ENCODE assay signal across 16 cellular contexts in the genomic region with DNA sequence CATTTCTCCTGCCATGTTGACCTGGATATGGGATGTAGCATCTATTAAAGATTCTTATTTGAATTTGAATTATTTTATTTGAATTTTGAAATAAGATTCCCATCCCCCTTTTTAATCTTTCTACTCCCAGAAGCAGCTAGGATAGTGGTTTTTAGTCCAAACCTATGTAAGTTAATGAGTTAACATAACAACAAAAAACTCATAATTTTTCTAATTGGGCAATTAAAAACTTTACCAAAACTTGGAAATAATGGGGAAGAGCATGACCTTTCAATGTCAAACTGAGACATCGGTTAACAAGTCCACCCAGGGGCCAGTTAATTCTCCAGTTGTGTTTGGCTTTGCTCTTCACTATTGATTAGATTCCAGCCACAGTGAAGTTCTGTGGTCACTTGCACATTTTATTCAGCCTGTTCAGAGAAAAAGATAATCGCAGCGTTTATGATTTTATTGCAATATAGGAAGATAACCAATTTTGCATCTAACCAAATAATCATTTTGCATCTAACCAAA. TPM values are rescaled to one million over a fixed set of nuclear protein-coding genes. Genes with fewer than 3 reads are reported as not detected.
DNase-seq lines count a peak whose midpoint lies in the region; ATAC-seq, FAIRE-seq and TF ChIP-seq lines count a peak whose summit lies in the region.
"Had no signal": no experiment of that assay in that cellular context is flagged by ENCODE, and none has a peak within 500 bp of the region (broad histone marks: within the 10 kb centered on the region; RNA-seq: fewer than 3 reads in every experiment).

No MANE protein-coding gene starts in this region.

- peak overlapping the region in 6 of 10 donors; percentile 58 to 77 (median 72) for H3K4me3 ChIP-seq in heart right ventricle
- H3K4me3 ChIP-seq in psoas muscle, result peak overlapping the region; percentile 77
- peak overlapping the region; percentile 65 to 80 for H3K4me3 ChIP-seq in vagina

- peaks cover 9% of the 10 kb centered on the region for H3K4me1 Mint-ChIP-seq in glutamatergic neuron (ENCODE audit: low read depth, unreplicated experiment)

- H3K27ac Mint-ChIP-seq in glutamatergic neuron (ENCODE audit: unreplicated experiment), result no peak overlapping the region
- H3K27ac Mint-ChIP-seq: memory B cell; stimulated activated memory B cell treated with anti-CD40 and anti-IgM and Interleukin-4, amounts not matched to agents 10 μg/mL and 1 μg/mL and 100 μg/mL, for 72 hours had no signal

- TF ChIP-seq POLR2A in vagina (IDR thresholded peaks at IDR 0.05), result no peak

- DNase-seq in heart right ventricle, result no peak
- no peak for DNase-seq in left cardiac atrium
- DNase-seq in glutamatergic neuron, result no peak
- no peak for DNase-seq in psoas muscle
- DNase-seq in vagina (ENCODE audit: extremely low spot score in 2 of 2), result no peak
- DNase-seq in urothelium cell line (ENCODE audit: low spot score), result no peak
- DNase-seq in activated naive CD4-positive, alpha-beta T cell treated with anti-CD3 and anti-CD28 coated beads, Interleukin-2, amount 50 U/mL, for 16 hours, result no peak
- no peak for DNase-seq in cortex of kidney (lab: John Stamatoyannopoulos, UW)
- DNase-seq: activated naive CD4-positive, alpha-beta T cell treated with Interleukin-2 at 50 U/mL for 16 hours; HCEC 1CT; stimulated activated CD4-positive, alpha-beta T cell treated with anti-CD3 and anti-CD28 coated beads, Interleukin-4, amount 100 ng/mL, for 24 hours had no signal

- H3K27ac ChIP-seq in heart right ventricle (peak overlapping the region in 6 of 10 donors; percentile 83 to 94 (median 91)), psoas muscle (peak overlapping the region; percentile 90), vagina (peak overlapping the region; percentile 88)
- H3K27ac ChIP-seq: cardiac muscle cell had no signal

- no peak for TF ChIP-seq CTCF in heart right ventricle (IDR thresholded peaks at IDR 0.05)
- no peak for TF ChIP-seq CTCF in glutamatergic neuron (IDR thresholded peaks at IDR 0.05; ENCODE audit: partially characterized antibody, unreplicated experiment)
- no peak for TF ChIP-seq CTCF in psoas muscle (IDR thresholded peaks at IDR 0.05)
- TF ChIP-seq CTCF in vagina (IDR thresholded peaks at IDR 0.05), result no peak

- H3K9me3 ChIP-seq in heart right ventricle (no peaks in the 10 kb centered on the region), psoas muscle (no peaks in the 10 kb centered on the region), vagina (no peaks in the 10 kb centered on the region)

- no peaks in the 10 kb centered on the region for H3K36me3 ChIP-seq in heart right ventricle
- H3K36me3 ChIP-seq in psoas muscle (ENCODE audit: insufficient read depth in 1 of 2, low read depth in 1 of 2), result no peaks in the 10 kb centered on the region
- no peaks in the 10 kb centered on the region for H3K36me3 ChIP-seq in vagina
- H3K36me3 ChIP-seq: cardiac muscle cell had no signal

- H3K27me3 ChIP-seq in heart right ventricle (peaks cover 0 to 7% (median 0%) of the 10 kb centered on the region in 7 donors), psoas muscle (ENCODE audit: insufficient read depth in 3 of 3, low read length in 2 of 3) (no peaks in the 10 kb centered on the region), vagina (no peaks in the 10 kb centered on the region)

- H3K9me3 Mint-ChIP-seq in glutamatergic neuron (ENCODE audit: unreplicated experiment), result peaks cover 3% of the 10 kb centered on the region
- H3K9me3 Mint-ChIP-seq: memory B cell; stimulated activated memory B cell treated with anti-CD40 and anti-IgM and Interleukin-4, amounts not matched to agents 10 μg/mL and 1 μg/mL and 100 μg/mL, for 72 hours had no signal

- intact Hi-C loops in heart right ventricle (cut with DNase I), result loop anchor here in 4 of 10 donors (2.0 to 10.0 kb wide), 6 partner anchors 49 to 171 kb away; no protein-coding TSS in a partner anchor
- intact Hi-C loops in left cardiac atrium (cut with DNase I), result no loop called here
- intact Hi-C loops in psoas muscle (cut with DNase I), result loop anchor here (2.0 to 5.0 kb wide), 2 partner anchors 41 kb away; no protein-coding TSS in a partner anchor
- intact Hi-C loops in vagina (cut with DNase I), result no loop called here

- H3K4me3 Mint-ChIP-seq in glutamatergic neuron (ENCODE audit: unreplicated experiment), result peak overlapping the region; percentile 90

- no peaks in the 10 kb centered on the region for H3K36me3 Mint-ChIP-seq in glutamatergic neuron (ENCODE audit: unreplicated experiment)
- H3K36me3 Mint-ChIP-seq: memory B cell; stimulated activated memory B cell treated with anti-CD40 and anti-IgM and Interleukin-4, amounts not matched to agents 10 μg/mL and 1 μg/mL and 100 μg/mL, for 72 hours had no signal

- H3K4me1 ChIP-seq in heart right ventricle (peaks cover 3 to 63% (median 36%) of the 10 kb centered on the region in 9 donors), psoas muscle (peaks cover 16% of the 10 kb centered on the region), vagina (peaks cover 27% of the 10 kb centered on the region)

- 69 to 79% methylated on average over 3 of the region's 3 CpGs for WGBS in heart right ventricle, 2 donors
- 75 to 83% (median 77%) methylated on average over 3 of the region's 3 CpGs for WGBS in psoas muscle, 3 donors

- H3K27me3 Mint-ChIP-seq in glutamatergic neuron (ENCODE audit: unreplicated experiment), result no peaks in the 10 kb centered on the region
- H3K27me3 Mint-ChIP-seq: memory B cell had no signal

- no peak for ATAC-seq in heart right ventricle
- no peak for ATAC-seq in left cardiac atrium
- no peak for ATAC-seq in psoas muscle

- FAIRE-seq in urothelium cell line (lab: Jason Lieb, UNC), result no peak
- FAIRE-seq: D721Med had no signal

RNA-seq across cellular contexts. Expression of a gene that starts 1.2 kb away (rescaled TPM):
- 10 to 100 TPM in 1 of 10 donors, 1 to 10 TPM in 9; 2.9 to 14.6 (median 7.7) TPM for total RNA-seq in heart right ventricle
- polyA plus RNA-seq in heart right ventricle, result 1 to 10 TPM; 1.5 to 3.8 TPM
- 10 to 100 TPM in 1 of 2 donors, 1 to 10 TPM in 1; 4.6 to 11.9 TPM for total RNA-seq in left cardiac atrium
- 17.8 TPM for total RNA-seq in glutamatergic neuron (ENCODE audit: unreplicated experiment)
- 10 to 100 TPM in 3 of 4 donors, 1 to 10 TPM in 1; 1.0 to 14.3 (median 13.3) TPM for total RNA-seq in psoas muscle
- 10 to 100 TPM in 1 of 3 donors, 1 to 10 TPM in 2; 1.4 to 31.7 (median 6.5) TPM for polyA plus RNA-seq in psoas muscle
- total RNA-seq in vagina, result 12.8 TPM
- total RNA-seq: MCF 10A had no signal

Comparison
In these comparisons a context has a peak if more than half of its experiments do, and no peak if none do; other contexts are left out.
1. intact Hi-C loops: an anchor here in psoas muscle (2.0 to 5.0 kb wide); none called in left cardiac atrium and vagina.